Comparison of ENCODE assay signal across 10 cellular contexts in genomic region chr3:18351823-18352744, GRCh38.
A peak's percentile ranks its signal among the peaks of the same experiment; 100 is the strongest.
DNase-seq lines count a peak whose midpoint lies in the region; ATAC-seq, FAIRE-seq and TF ChIP-seq lines count a peak whose summit lies in the region.
"Had no signal": no experiment of that assay in that cellular context is flagged by ENCODE, and none has a peak within 500 bp of the region (broad histone marks: within the 10 kb centered on the region; RNA-seq: fewer than 3 reads in every experiment).

No MANE protein-coding gene starts in this region.

- no peaks in the 10 kb centered on the region for H3K9me3 Mint-ChIP-seq in naive thymus-derived CD4-positive, alpha-beta T cell

- H3K4me1 ChIP-seq in SK-N-SH (ENCODE audit: control insufficient read depth in 1 of 2, insufficient read depth in 2 of 2, low read depth in 1 of 2, low read length in 1 of 2): peaks cover 0 to 25% of the 10 kb centered on the region in 2 experiments; a peak in 2 of 4 replicates
- H3K4me1 ChIP-seq in naive thymus-derived CD4-positive, alpha-beta T cell (ENCODE audit: control insufficient read depth in 2 of 2, insufficient read depth in 2 of 2, low read length in 2 of 2): no peaks in the 10 kb centered on the region

- TF ChIP-seq CTCF in SK-N-SH (IDR thresholded peaks at IDR 0.05): no peak
- TF ChIP-seq CTCF in D721Med (IDR thresholded peaks at IDR 0.05; ENCODE audit: insufficient read depth, missing control alignments): no peak

- no peaks in the 10 kb centered on the region for H3K79me2 ChIP-seq in SK-N-SH (ENCODE audit: insufficient read depth)

- DNase-seq in DMS153 (lab: John Stamatoyannopoulos, UW): peak; percentile 66
- DNase-seq in NCI-H1105 (lab: John Stamatoyannopoulos, UW): peak; percentile 63
- peak; percentile 15 for DNase-seq in SK-N-SH
- DNase-seq in naive thymus-derived CD4-positive, alpha-beta T cell: no peak
- no peak for DNase-seq in D721Med (ENCODE audit: insufficient read length, low spot score)
- DNase-seq in AG20443 (ENCODE audit: low spot score): no peak
- DNase-seq: DND-41 had no signal

- peaks cover 0 to 11% of the 10 kb centered on the region in 2 experiments for H3K36me3 ChIP-seq in SK-N-SH (replicated peaks in 1 of 2; ENCODE audit: control insufficient read depth in 1 of 2, insufficient read depth in 2 of 2, low read length in 1 of 2)
- peaks cover 10 to 52% (median 12%) of the 10 kb centered on the region in 3 experiments for H3K36me3 ChIP-seq in naive thymus-derived CD4-positive, alpha-beta T cell (ENCODE audit: control insufficient read depth in 2 of 3, insufficient read depth in 3 of 3, low read length in 3 of 3)

- no peaks in the 10 kb centered on the region for H4K20me1 ChIP-seq in SK-N-SH (ENCODE audit: insufficient read depth)

- intact Hi-C loops in naive thymus-derived CD4-positive, alpha-beta T cell (cut with micrococcal nuclease): loop anchor here in 1 of 2 donors (1.0 kb wide), 1 partner anchor 8 kb away; no protein-coding TSS in a partner anchor

- no peaks in the 10 kb centered on the region for H3K27me3 ChIP-seq in SK-N-SH (ENCODE audit: insufficient read depth)
- H3K27me3 ChIP-seq in naive thymus-derived CD4-positive, alpha-beta T cell (ENCODE audit: control insufficient read depth in 2 of 2, insufficient read depth in 2 of 2, low read length in 2 of 2): no peaks in the 10 kb centered on the region

- TF ChIP-seq EP300 in SK-N-SH (IDR thresholded peaks at IDR 0.05; ENCODE audit: borderline replicate concordance in 1 of 2, low read depth in 1 of 2, low read length in 1 of 2): peak in 1 of 2 experiments; percentile 61; a peak in 2 of 4 replicates

- no peak overlapping the region for H3K4me2 ChIP-seq in SK-N-SH

- peak overlapping the region in 5 of 10 donors; percentile 4 to 64 (median 33) for H3K4me3 Mint-ChIP-seq in naive thymus-derived CD4-positive, alpha-beta T cell

- H3K9ac ChIP-seq in SK-N-SH: no peak overlapping the region

- no peaks in the 10 kb centered on the region for H3F3A ChIP-seq in SK-N-SH (replicated peaks; ENCODE audit: insufficient read depth)

- peak overlapping the region in 8 of 9 donors; percentile 32 to 94 (median 75) for H3K27ac Mint-ChIP-seq in naive thymus-derived CD4-positive, alpha-beta T cell

- no peak overlapping the region for H3K4me3 ChIP-seq in SK-N-SH (ENCODE audit: low read depth in 2 of 2, low read length in 1 of 2)
- H3K4me3 ChIP-seq in naive thymus-derived CD4-positive, alpha-beta T cell (ENCODE audit: low read length): no peak overlapping the region
- H3K4me3 ChIP-seq: coronary artery had no signal

- no peak overlapping the region for H2AFZ ChIP-seq in SK-N-SH (ENCODE audit: low read depth)

- H3K9me3 ChIP-seq in SK-N-SH: no peaks in the 10 kb centered on the region
- H3K9me3 ChIP-seq in naive thymus-derived CD4-positive, alpha-beta T cell (ENCODE audit: control insufficient read depth in 2 of 3, low read length in 3 of 3): no peaks in the 10 kb centered on the region

- peaks cover 4 to 83% (median 60%) of the 10 kb centered on the region in 7 donors for H3K4me1 Mint-ChIP-seq in naive thymus-derived CD4-positive, alpha-beta T cell

- H3K27ac ChIP-seq in SK-N-SH (ENCODE audit: low read depth in 2 of 2, low read length in 1 of 2): peak overlapping the region in 1 of 2 experiments; percentile 53; a peak in 2 of 4 replicates
- H3K27ac ChIP-seq in naive thymus-derived CD4-positive, alpha-beta T cell (ENCODE audit: low read depth, low read length): peak overlapping the region; percentile 15
- H3K27ac ChIP-seq: coronary artery had no signal

- 72% methylated on average over 12 of the region's 12 CpGs for WGBS in SK-N-SH (ENCODE audit: low lambda C conversion rate)

- peaks cover 8 to 57% (median 44%) of the 10 kb centered on the region in 5 donors for H3K36me3 Mint-ChIP-seq in naive thymus-derived CD4-positive, alpha-beta T cell

- POLR2A ChIA-PET in SK-N-SH (lab: Yijun Ruan, JAX): interaction anchor here (0.6 to 0.9 kb wide), 2 partner anchors 12 to 18 kb away, joined by 3 read pairs; no protein-coding TSS in a partner anchor
- POLR2A ChIA-PET in naive thymus-derived CD4-positive, alpha-beta T cell (lab: Charles Lee): interaction anchor here (0.6 kb wide), 2 partner anchors 46 to 49 kb away, joined by 3 read pairs; no protein-coding TSS in a partner anchor

- TF ChIP-seq RAD21 in SK-N-SH (IDR thresholded peaks at IDR 0.05; ENCODE audit: low read length): no peak

- H3K27me3 Mint-ChIP-seq in naive thymus-derived CD4-positive, alpha-beta T cell: no peaks in the 10 kb centered on the region

- ATAC-seq in naive thymus-derived CD4-positive, alpha-beta T cell: no peak
- no peak for ATAC-seq in GM19397 (IDR thresholded peaks at IDR 0.05; ENCODE audit: unreplicated experiment)

- no peaks in the 10 kb centered on the region for H3K9me2 ChIP-seq in SK-N-SH

- no peak for FAIRE-seq in D721Med (lab: Jason Lieb, UNC)
- FAIRE-seq: TTC549 had no signal

- CTCF ChIA-PET in SK-N-SH (lab: Yijun Ruan, JAX): interaction anchor here (1.4 to 1.7 kb wide), 2 partner anchors 11 to 105 kb away, joined by 3 to 4 read pairs; no protein-coding TSS in a partner anchor
- CTCF ChIA-PET in naive thymus-derived CD4-positive, alpha-beta T cell (lab: Charles Lee): no interaction called here

TF ChIP-seq in SK-N-SH, 30 proteins besides CTCF, POLR2A, EP300 and RAD21:
- TF ChIP-seq ZBTB33 (IDR thresholded peaks at IDR 0.05; ENCODE audit: borderline replicate concordance, low read depth) (no peak), GATA2 (CRISPR knock-in tag; IDR thresholded peaks at IDR 0.05) (peak; percentile 87)

Comparison
In these comparisons a context has a peak if more than half of its experiments do, and no peak if none do; other contexts are left out.
1. DNase-seq: peak in DMS153 (single experiment), NCI-H1105 (single experiment) and SK-N-SH (single experiment); none in naive thymus-derived CD4-positive, alpha-beta T cell (0 of 9), D721Med (single experiment) and AG20443 (single experiment).